Comparison of ENCODE assay signal across 19 cellular contexts in the genomic region with DNA sequence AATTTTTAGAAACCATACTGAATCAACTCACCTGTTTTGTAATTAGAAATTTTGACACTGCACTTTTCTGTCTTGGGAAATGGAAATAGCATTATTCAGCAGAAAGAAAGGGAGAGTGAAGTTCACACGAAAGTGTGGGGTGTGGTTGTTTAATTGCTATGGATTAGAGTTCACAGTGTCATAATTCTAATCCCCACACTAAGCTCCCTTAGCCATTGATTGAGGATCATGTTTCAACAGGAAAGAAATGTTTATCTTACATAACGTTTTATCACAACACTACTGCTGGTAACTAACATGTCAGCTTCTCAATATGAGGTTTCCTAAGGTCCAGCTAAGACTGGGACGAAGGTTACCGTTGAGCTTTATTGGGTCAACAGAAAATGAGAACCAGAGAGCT. TPM values are rescaled to one million over a fixed set of nuclear protein-coding genes. Genes with fewer than 3 reads are reported as not detected.
DNase-seq lines count a peak whose midpoint lies in the region; ATAC-seq, FAIRE-seq and TF ChIP-seq lines count a peak whose summit lies in the region.
"Had no signal": no experiment of that assay in that cellular context is flagged by ENCODE, and none has a peak within 500 bp of the region (broad histone marks: within the 10 kb centered on the region; RNA-seq: fewer than 3 reads in every experiment).

No MANE protein-coding gene starts in this region.

- H4K20me1 ChIP-seq in HepG2 (ENCODE audit: insufficient read depth, low read length) = no peaks in the 10 kb centered on the region
- H4K20me1 ChIP-seq: BLaER1 treated with 17β-estradiol and CSF1 and Interleukin-3, amounts not matched to agents 10 nM and 100 nM had no signal

- no peak for TF ChIP-seq RAD21 in HepG2 (CRISPR knock-in tag; IDR thresholded peaks at IDR 0.05)

- no TSS peak for BruUV-seq in HepG2 (replicated peaks; lab: Mats Ljungman, UMichigan)

- H3K9me3 ChIP-seq in HepG2 (ENCODE audit: low read length) = no peaks in the 10 kb centered on the region
- H3K9me3 ChIP-seq in right lobe of liver = no peaks in the 10 kb centered on the region
- no peaks in the 10 kb centered on the region for H3K9me3 ChIP-seq in small intestine (ENCODE audit: control insufficient read depth, low read depth)
- H3K9me3 ChIP-seq in sigmoid colon = no peaks in the 10 kb centered on the region
- H3K9me3 ChIP-seq: BLaER1 treated with 17β-estradiol and CSF1 and Interleukin-3, amounts not matched to agents 10 nM and 100 nM; HAP-1 had no signal

- POLR2A ChIA-PET in HepG2 (lab: Yijun Ruan, JAX) = no interaction called here

- no peak for FAIRE-seq in HepG2 (lab: Jason Lieb, UNC)
- peak; percentile 64 for FAIRE-seq in small intestine (lab: Jason Lieb, UNC)
- FAIRE-seq: GM12892 had no signal

- H3K27ac ChIP-seq in HepG2 (ENCODE audit: extremely low read length, insufficient read depth, low read length) = no peak overlapping the region
- no peak overlapping the region for H3K27ac ChIP-seq in right lobe of liver
- H3K27ac ChIP-seq in small intestine (ENCODE audit: low read depth in 1 of 2, low read length in 1 of 2) = peak overlapping the region in 1 of 2 donors; percentile 56
- H3K27ac ChIP-seq in sigmoid colon = no peak overlapping the region
- H3K27ac ChIP-seq: BLaER1 treated with 17β-estradiol and CSF1 and Interleukin-3, amounts not matched to agents 10 nM and 100 nM; HL-60 had no signal

- H3K36me3 ChIP-seq in HepG2 (replicated peaks in 1 of 2; ENCODE audit: control insufficient read depth in 1 of 2, insufficient read depth in 2 of 2, low read length in 2 of 2) = no peaks in the 10 kb centered on the region
- H3K36me3 ChIP-seq in right lobe of liver = no peaks in the 10 kb centered on the region
- H3K36me3 ChIP-seq in small intestine (ENCODE audit: control insufficient read depth in 2 of 2, insufficient read depth in 2 of 2, low read length in 2 of 2) = no peaks in the 10 kb centered on the region
- no peaks in the 10 kb centered on the region for H3K36me3 ChIP-seq in sigmoid colon
- H3K36me3 ChIP-seq: BLaER1 treated with 17β-estradiol and CSF1 and Interleukin-3, amounts not matched to agents 10 nM and 100 nM; HAP-1 had no signal

- no peak overlapping the region for H2AFZ ChIP-seq in HepG2 (ENCODE audit: low read length)

- TF ChIP-seq POLR2A in HepG2 (IDR thresholded peaks at IDR 0.05; ENCODE audit: insufficient read depth in 1 of 2, low read depth in 2 of 2, low read length in 2 of 2) (no peak), right lobe of liver (IDR thresholded peaks at IDR 0.05) (no peak), sigmoid colon (IDR thresholded peaks at IDR 0.05) (no peak)

- H3K27me3 ChIP-seq in HepG2 (ENCODE audit: control insufficient read depth in 1 of 2, insufficient read depth in 2 of 2, low read length in 2 of 2) = no peaks in the 10 kb centered on the region
- no peaks in the 10 kb centered on the region for H3K27me3 ChIP-seq in right lobe of liver
- H3K27me3 ChIP-seq in small intestine (ENCODE audit: control insufficient read depth in 2 of 2, insufficient read depth in 2 of 2, low read length in 2 of 2) = no peaks in the 10 kb centered on the region
- no peaks in the 10 kb centered on the region for H3K27me3 ChIP-seq in sigmoid colon

- no peak overlapping the region for H3K4me3 ChIP-seq in HepG2 (replicated peaks in 1 of 3; ENCODE audit: insufficient read depth in 1 of 3, low read depth in 2 of 3, low read length in 3 of 3)
- no peak overlapping the region for H3K4me3 ChIP-seq in right lobe of liver
- H3K4me3 ChIP-seq in small intestine (ENCODE audit: low read depth in 1 of 2, low read length in 2 of 2) = no peak overlapping the region
- no peak overlapping the region for H3K4me3 ChIP-seq in sigmoid colon
- H3K4me3 ChIP-seq: BLaER1 treated with 17β-estradiol and CSF1 and Interleukin-3, amounts not matched to agents 10 nM and 100 nM; GM23338; HAP-1 had no signal

- peak; percentile 29; the same call in 2 of the 3 replicates for ATAC-seq in HepG2
- no peak for ATAC-seq in right lobe of liver
- ATAC-seq in esophagus mucosa = peak; percentile 97
- ATAC-seq: GM23338 had no signal

- WGBS in HepG2 (ENCODE audit: low lambda C conversion rate) = 23% methylated on average over 4 of the region's 4 CpGs
- 43% methylated on average over 4 of the region's 4 CpGs for WGBS in right lobe of liver (ENCODE audit: insufficient coverage, low coverage, low lambda C conversion rate, missing lambda C conversion rate)
- WGBS in small intestine, 3 donors = 8 to 32% (median 24%) methylated on average over 4 of the region's 4 CpGs
- 32 to 59% methylated on average over 4 of the region's 4 CpGs for WGBS in sigmoid colon, 2 donors

- intact Hi-C loops in HepG2 (cut with micrococcal nuclease; ENCODE audit: unreplicated experiment) = no loop called here
- intact Hi-C loops in right lobe of liver (cut with DNase I) = no loop called here
- intact Hi-C loops in sigmoid colon (cut with DNase I) = no loop called here

- H3K4me1 ChIP-seq in HepG2 (ENCODE audit: insufficient read depth, low read length) (peaks cover 16% of the 10 kb centered on the region), right lobe of liver (peaks cover 0 to 6% (median 0%) of the 10 kb centered on the region in 4 donors), small intestine (ENCODE audit: control insufficient read depth in 2 of 2, insufficient read depth in 1 of 2, low read depth in 1 of 2, low read length in 1 of 2) (peaks cover 0 to 4% of the 10 kb centered on the region in 2 donors), sigmoid colon (no peaks in the 10 kb centered on the region)

- CTCF ChIA-PET in HepG2 (lab: Yijun Ruan, JAX; ENCODE audit: low intra/inter-chr PET ratio, low total read pairs) = no interaction called here

- no peaks in the 10 kb centered on the region for H3K79me2 ChIP-seq in HepG2 (ENCODE audit: insufficient read depth, low read length)

- H3K9ac ChIP-seq in HepG2 (ENCODE audit: insufficient read depth, low read depth, low read length) = no peak overlapping the region
- H3K9ac ChIP-seq: BLaER1 treated with 17β-estradiol and CSF1 and Interleukin-3, amounts not matched to agents 10 nM and 100 nM had no signal

- in situ Hi-C loops in HepG2 (cut with HindIII; ENCODE audit: extremely low pct_ligation_motif_present, low pct_unique_long_range_greater_than_20kb) = no loop called here

- DNase-seq in HepG2 (ENCODE audit: low spot score) (no peak), right lobe of liver (no peak), NCI-H524 treated with DMSO at 0.1 percent for 48 hours (lab: John Stamatoyannopoulos, UW) (peak; percentile 3), small intestine (peak; percentile 94), sigmoid colon (no peak), iPS-NIHi11 (ENCODE audit: low spot score) (no peak)
- no peak for DNase-seq in activated T-cell treated with anti-CD3 and anti-CD28 coated beads, Interleukin-2, amount 50 U/mL, for 1 hour
- DNase-seq: ACHN; CD4-positive, CD25-positive, alpha-beta regulatory T cell; DMS 273 treated with DMSO at 0.1 percent for 48 hours; DMS79 treated with DMSO at 0.1 percent for 48 hours; GDM1 had no signal

- no peak overlapping the region for H3K4me2 ChIP-seq in HepG2 (ENCODE audit: low read depth, low read length)
- H3K4me2 ChIP-seq: BLaER1 treated with 17β-estradiol and CSF1 and Interleukin-3, amounts not matched to agents 10 nM and 100 nM; GM23338 had no signal

- no peak for TF ChIP-seq CTCF in HepG2 (CRISPR knock-in tag; IDR thresholded peaks at IDR 0.05)
- TF ChIP-seq CTCF in right lobe of liver (IDR thresholded peaks at IDR 0.05) = no peak
- no peak for TF ChIP-seq CTCF in sigmoid colon (IDR thresholded peaks at IDR 0.05)

- no peak for TF ChIP-seq EP300 in HepG2 (IDR thresholded peaks at IDR 0.05; ENCODE audit: low read depth in 2 of 2, low read length in 2 of 2)
- TF ChIP-seq EP300 in HepG2 (CRISPR knock-in tag; IDR thresholded peaks at IDR 0.05; ENCODE audit: borderline replicate concordance) = no peak
- no peak for TF ChIP-seq EP300 in sigmoid colon (IDR thresholded peaks at IDR 0.05)

RNA-seq across cellular contexts. Expression of gene GSTA5, which starts 31.4 kb away (rescaled TPM):
- total RNA-seq in HepG2 (2016; rRNA removed; fragmentation: Illumina TruSeq; extraction: Trizol) (not detected in 2 replicates), right lobe of liver (not detected), esophagus mucosa (not detected), sigmoid colon (not detected)
- total RNA-seq in HepG2 (2016; cell fraction: cytosol; rRNA removed; fragmentation: Illumina TruSeq; extraction: Trizol; ENCODE audit: low read depth) = not detected in 2 replicates
- total RNA-seq in HepG2 (2016; cell fraction: insoluble cytoplasmic fraction; rRNA removed; fragmentation: Illumina TruSeq; extraction: Trizol) = not detected in 2 replicates
- not detected in 2 replicates for total RNA-seq in HepG2 (2016; cell fraction: membrane; rRNA removed; fragmentation: Illumina TruSeq; extraction: Trizol)
- not detected in 2 replicates for total RNA-seq in HepG2 (2016; cell fraction: nucleus; rRNA removed; fragmentation: Illumina TruSeq; extraction: Trizol)
- polyA plus RNA-seq in HepG2 (2011; rRNA removed) (not detected in 2 replicates), small intestine (not detected), sigmoid colon (not detected)
- not detected in 2 replicates for polyA plus RNA-seq in HepG2 (2011; cell fraction: cytosol; rRNA removed)
- polyA plus RNA-seq in HepG2 (2011; cell fraction: nucleus; rRNA removed) = not detected in 2 replicates
- polyA plus RNA-seq in HepG2 (2012) = not detected in 2 replicates
- not detected in 2 replicates for polyA plus RNA-seq in HepG2 (2016; cell fraction: cytosol; fragmentation: Illumina TruSeq; extraction: Trizol; ENCODE audit: low read depth)
- polyA plus RNA-seq in HepG2 (2016; cell fraction: insoluble cytoplasmic fraction; fragmentation: Illumina TruSeq; extraction: Trizol; ENCODE audit: low read depth) = not detected in 2 replicates
- polyA plus RNA-seq in HepG2 (2016; cell fraction: membrane; fragmentation: Illumina TruSeq; extraction: Trizol; ENCODE audit: low read depth) = not detected in 2 replicates
- not detected in 2 replicates for polyA plus RNA-seq in HepG2 (2016; cell fraction: nucleus; fragmentation: Illumina TruSeq; extraction: Trizol; ENCODE audit: insufficient read depth, low read depth)
- not detected in 2 replicates for polyA minus RNA-seq in HepG2 (2011; rRNA and poly(A)+ RNA removed; ENCODE audit: low replicate concordance)
- not detected in 2 replicates for polyA minus RNA-seq in HepG2 (2011; cell fraction: cytosol; rRNA and poly(A)+ RNA removed)
- polyA minus RNA-seq in HepG2 (2011; cell fraction: nucleus; rRNA and poly(A)+ RNA removed) = not detected in 2 replicates
- total RNA-seq: A172; CD4-positive, CD25-positive, alpha-beta regulatory T cell; GM23338 had no signal
- polyA plus RNA-seq: CD4-positive, CD25-positive, alpha-beta regulatory T cell; GM23338 had no signal

RNA-seq across cellular contexts. Expression of gene GSTA3, which starts 37.5 kb away (rescaled TPM):
- not detected in 2 replicates for total RNA-seq in HepG2 (2016; rRNA removed; fragmentation: Illumina TruSeq; extraction: Trizol)
- not detected in 2 replicates for total RNA-seq in HepG2 (2016; cell fraction: cytosol; rRNA removed; fragmentation: Illumina TruSeq; extraction: Trizol; ENCODE audit: low read depth)
- not detected in 2 replicates for total RNA-seq in HepG2 (2016; cell fraction: insoluble cytoplasmic fraction; rRNA removed; fragmentation: Illumina TruSeq; extraction: Trizol)
- total RNA-seq in HepG2 (2016; cell fraction: membrane; rRNA removed; fragmentation: Illumina TruSeq; extraction: Trizol) = not detected in 2 replicates
- not detected in 2 replicates for total RNA-seq in HepG2 (2016; cell fraction: nucleus; rRNA removed; fragmentation: Illumina TruSeq; extraction: Trizol)
- polyA plus RNA-seq in HepG2 (2011; rRNA removed) = not detected in 2 replicates
- not detected in 2 replicates for polyA plus RNA-seq in HepG2 (2011; cell fraction: cytosol; rRNA removed)
- polyA plus RNA-seq in HepG2 (2011; cell fraction: nucleus; rRNA removed) = not detected in 2 replicates
- polyA plus RNA-seq in HepG2 (2012) = not detected in 2 replicates
- polyA plus RNA-seq in HepG2 (2016; cell fraction: cytosol; fragmentation: Illumina TruSeq; extraction: Trizol; ENCODE audit: low read depth) = not detected in 2 replicates
- not detected in 2 replicates for polyA plus RNA-seq in HepG2 (2016; cell fraction: insoluble cytoplasmic fraction; fragmentation: Illumina TruSeq; extraction: Trizol; ENCODE audit: low read depth)
- not detected in 2 replicates for polyA plus RNA-seq in HepG2 (2016; cell fraction: membrane; fragmentation: Illumina TruSeq; extraction: Trizol; ENCODE audit: low read depth)
- polyA plus RNA-seq in HepG2 (2016; cell fraction: nucleus; fragmentation: Illumina TruSeq; extraction: Trizol; ENCODE audit: insufficient read depth, low read depth) = not detected in 2 replicates
- not detected in 2 replicates for polyA minus RNA-seq in HepG2 (2011; rRNA and poly(A)+ RNA removed; ENCODE audit: low replicate concordance)
- not detected in 2 replicates for polyA minus RNA-seq in HepG2 (2011; cell fraction: cytosol; rRNA and poly(A)+ RNA removed)
- polyA minus RNA-seq in HepG2 (2011; cell fraction: nucleus; rRNA and poly(A)+ RNA removed) = not detected in 2 replicates
- total RNA-seq in right lobe of liver = not detected
- not detected for total RNA-seq in esophagus mucosa
- not detected for polyA plus RNA-seq in small intestine
- total RNA-seq in sigmoid colon = not detected
- polyA plus RNA-seq in sigmoid colon = not detected
- total RNA-seq: A172; CD4-positive, CD25-positive, alpha-beta regulatory T cell; GM23338 had no signal
- polyA plus RNA-seq: CD4-positive, CD25-positive, alpha-beta regulatory T cell; GM23338 had no signal

Comparison
In these comparisons a context has a peak if more than half of its experiments do, and no peak if none do; other contexts are left out.
1. ATAC-seq: peak in HepG2 (single experiment) and esophagus mucosa (single experiment); none in right lobe of liver (0 of 4).
2. DNase-seq: peak in NCI-H524 treated with DMSO at 0.1 percent for 48 hours (single experiment) and small intestine (single experiment); none in HepG2 (single experiment), right lobe of liver (0 of 3), sigmoid colon (single experiment), iPS-NIHi11 (single experiment) and activated T-cell treated with anti-CD3 and anti-CD28 coated beads, Interleukin-2, amount 50 U/mL, for 1 hour (single experiment).